Comparison of ENCODE assay signal across 8 cellular contexts in the genomic region with DNA sequence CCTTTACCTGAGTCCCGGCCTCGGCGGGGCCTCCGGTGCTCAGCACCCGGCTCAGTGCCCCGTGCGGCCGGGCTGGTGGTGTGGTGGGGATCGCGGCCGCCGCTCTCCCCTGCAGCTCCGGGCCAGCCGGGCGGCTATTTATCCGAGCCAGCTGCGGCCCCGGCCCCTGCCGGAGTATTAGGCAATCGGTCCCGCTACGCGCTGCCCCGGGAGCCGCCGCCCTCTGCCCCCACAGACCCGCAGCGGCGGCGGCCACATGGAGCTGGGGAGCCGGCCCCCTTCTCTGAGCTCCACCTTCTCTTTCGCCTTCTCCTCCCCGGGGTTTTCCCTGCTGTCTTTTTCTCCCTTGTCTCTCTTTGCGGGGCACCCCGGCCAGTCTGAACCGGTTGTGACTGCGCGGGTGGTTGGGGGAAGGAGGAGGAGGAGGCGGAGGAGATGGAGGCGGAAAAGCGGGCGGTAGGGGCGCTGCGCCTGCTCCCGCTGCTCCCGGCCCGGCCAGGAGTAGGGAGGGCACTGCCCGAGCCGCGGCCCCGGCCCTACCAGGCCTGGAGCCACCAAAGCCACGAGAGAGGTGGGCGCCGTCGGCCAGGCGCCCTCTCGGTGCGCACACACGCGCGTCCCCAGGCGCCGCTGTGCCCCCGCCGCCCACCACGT. TPM values are rescaled to one million over a fixed set of nuclear protein-coding genes. Genes with fewer than 3 reads are reported as not detected.
DNase-seq lines count a peak whose midpoint lies in the region; ATAC-seq and TF ChIP-seq lines count a peak whose summit lies in the region.

A gene with protein sequence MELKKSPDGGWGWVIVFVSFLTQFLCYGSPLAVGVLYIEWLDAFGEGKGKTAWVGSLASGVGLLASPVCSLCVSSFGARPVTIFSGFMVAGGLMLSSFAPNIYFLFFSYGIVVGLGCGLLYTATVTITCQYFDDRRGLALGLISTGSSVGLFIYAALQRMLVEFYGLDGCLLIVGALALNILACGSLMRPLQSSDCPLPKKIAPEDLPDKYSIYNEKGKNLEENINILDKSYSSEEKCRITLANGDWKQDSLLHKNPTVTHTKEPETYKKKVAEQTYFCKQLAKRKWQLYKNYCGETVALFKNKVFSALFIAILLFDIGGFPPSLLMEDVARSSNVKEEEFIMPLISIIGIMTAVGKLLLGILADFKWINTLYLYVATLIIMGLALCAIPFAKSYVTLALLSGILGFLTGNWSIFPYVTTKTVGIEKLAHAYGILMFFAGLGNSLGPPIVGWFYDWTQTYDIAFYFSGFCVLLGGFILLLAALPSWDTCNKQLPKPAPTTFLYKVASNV (minus strand): TSS at position 379 of the 654 bp plus-strand sequence. CDS start 25,559 bp downstream, outside the sequence.

- H3K27ac ChIP-seq in RWPE2 (ENCODE audit: poor library complexity, severe bottlenecking) = no peak within 1 kb of the TSS

- H3K27me3 ChIP-seq in RWPE2 (ENCODE audit: insufficient read depth, poor library complexity, severe bottlenecking) (peaks cover 16% of the 10 kb centered on the region), kidney epithelial cell (ENCODE audit: control insufficient read depth, insufficient read depth, low read length) (peaks cover 14% of the 10 kb centered on the region)

- DNase-seq in RWPE2 (ENCODE audit: low spot score) (peak; percentile 66), cardiac fibroblast (ENCODE audit: low read depth in 2 of 2) (peak; percentile 53), kidney epithelial cell (ENCODE audit: low read depth) (no peak), epidermal melanocyte (ENCODE audit: insufficient read length, low spot score) (no peak)
- DNase-seq in stimulated activated CD4-positive, alpha-beta T cell treated with anti-CD3 and anti-CD28 coated beads, Interleukin-1b, Interleukin-23, amount 100 ng/mL, for 24 hours (ENCODE audit: low read depth in 4 of 4, low spot score in 1 of 4) = peak in 3 of 4 experiments; percentile 29 to 61 (median 33)

- TF ChIP-seq CTCF in RWPE2 (IDR thresholded peaks at IDR 0.05; ENCODE audit: poor library complexity, severe bottlenecking) (peak; percentile 50), cardiac fibroblast (IDR thresholded peaks at IDR 0.05; ENCODE audit: low read depth, low read length) (peak; percentile 23), kidney epithelial cell (IDR thresholded peaks at IDR 0.05; ENCODE audit: insufficient read depth, low read length, poor library complexity, severe bottlenecking) (peak; percentile 44)

- no peaks in the 10 kb centered on the region; the same call in 1 of the 2 replicates for H3K36me3 ChIP-seq in RWPE2 (ENCODE audit: low read depth)
- no peaks in the 10 kb centered on the region for H3K36me3 ChIP-seq in kidney epithelial cell (ENCODE audit: control insufficient read depth, insufficient read depth, low read length)

- no peaks in the 10 kb centered on the region for H3K4me1 ChIP-seq in RWPE2 (ENCODE audit: insufficient read depth, poor library complexity, severe bottlenecking)

- no peaks in the 10 kb centered on the region for H3K9me3 ChIP-seq in RWPE2 (ENCODE audit: severe bottlenecking)

- peak; percentile 79 for ATAC-seq in GM21367 (IDR thresholded peaks at IDR 0.05; ENCODE audit: unreplicated experiment)
- peak; percentile 87 for ATAC-seq in HG03571 (IDR thresholded peaks at IDR 0.05; ENCODE audit: unreplicated experiment)
- ATAC-seq in RWPE2 (ENCODE audit: low read depth) = peak; percentile 71

- H3K4me3 ChIP-seq in GM08714 (ENCODE audit: low read length) = peak within 1 kb of the TSS; percentile 75
- peak within 1 kb of the TSS; percentile 47 for H3K4me3 ChIP-seq in RWPE2 (ENCODE audit: severe bottlenecking)
- H3K4me3 ChIP-seq in cardiac fibroblast (replicated peaks in 1 of 2; ENCODE audit: low read depth in 2 of 2, low read length in 2 of 2) = peak within 1 kb of the TSS; percentile 56 to 58
- peak within 1 kb of the TSS; percentile 45 for H3K4me3 ChIP-seq in kidney epithelial cell (ENCODE audit: low read depth, low read length)

RNA-seq across cellular contexts. Expression of the gene that starts here (rescaled TPM):
- 10.0 and 10.4 TPM in 2 replicates for total RNA-seq in kidney epithelial cell

Comparison
In these comparisons a context has a peak if more than half of its experiments do, and no peak if none do; other contexts are left out.
1. DNase-seq: peak in RWPE2 (single experiment), cardiac fibroblast (2 of 2) and stimulated activated CD4-positive, alpha-beta T cell treated with anti-CD3 and anti-CD28 coated beads, Interleukin-1b, Interleukin-23, amount 100 ng/mL, for 24 hours (3 of 4); none in kidney epithelial cell (single experiment) and epidermal melanocyte (single experiment).
2. Peak in every context shown above with its lines, with median percentiles within 50 percentile points of each other: H3K4me3 ChIP-seq, ATAC-seq and CTCF ChIP-seq.